16 cellular contexts compared by ENCODE assay signal in genomic region chr9:125405938-125406811, GRCh38.
DNase-seq lines count a peak whose midpoint lies in the region; ATAC-seq and TF ChIP-seq lines count a peak whose summit lies in the region.
"Had no signal": no experiment of that assay in that cellular context is flagged by ENCODE, and none has a peak within 500 bp of the region (broad histone marks: within the 10 kb centered on the region; RNA-seq: fewer than 3 reads in every experiment).

No MANE protein-coding gene starts in this region.

- TF ChIP-seq CTCF in glutamatergic neuron (IDR thresholded peaks at IDR 0.05; ENCODE audit: partially characterized antibody, unreplicated experiment) (no peak), thyroid gland (IDR thresholded peaks at IDR 0.05) (no peak), GM13976 (IDR thresholded peaks at IDR 0.05; ENCODE audit: borderline replicate concordance, control extremely low read depth, extremely low read depth, insufficient read depth, missing control alignments) (no peak)

- H3K4me3 ChIP-seq in thyroid gland (replicated peaks in 1 of 3), result no peak overlapping the region
- H3K4me3 ChIP-seq: BLaER1 treated with 17β-estradiol and CSF1 and Interleukin-3, amounts not matched to agents 10 nM and 100 nM; prostate gland had no signal

- intact Hi-C loops in thyroid gland (cut with DNase I), result loop anchor here (5.0 kb wide), 1 partner anchor 821 kb away; no protein-coding TSS in a partner anchor

- peaks cover 11% of the 10 kb centered on the region for H3K4me1 Mint-ChIP-seq in glutamatergic neuron (ENCODE audit: low read depth, unreplicated experiment)

- ATAC-seq in HG03095 (IDR thresholded peaks at IDR 0.05; ENCODE audit: unreplicated experiment), result no peak

- no peaks in the 10 kb centered on the region for H3K36me3 ChIP-seq in thyroid gland
- H3K36me3 ChIP-seq: BLaER1 treated with 17β-estradiol and CSF1 and Interleukin-3, amounts not matched to agents 10 nM and 100 nM; prostate gland had no signal

- peaks cover 15% of the 10 kb centered on the region for H3K36me3 Mint-ChIP-seq in glutamatergic neuron (ENCODE audit: unreplicated experiment)

- no peaks in the 10 kb centered on the region for H3K27me3 ChIP-seq in thyroid gland

- peaks cover 10% of the 10 kb centered on the region for H3K9me3 Mint-ChIP-seq in glutamatergic neuron (ENCODE audit: unreplicated experiment)
- H3K9me3 Mint-ChIP-seq: central memory CD8-positive, alpha-beta T cell had no signal

- no peak for TF ChIP-seq POLR2A in thyroid gland (IDR thresholded peaks at IDR 0.05)

- H3K9me3 ChIP-seq in thyroid gland, result no peaks in the 10 kb centered on the region
- H3K9me3 ChIP-seq: BLaER1 treated with 17β-estradiol and CSF1 and Interleukin-3, amounts not matched to agents 10 nM and 100 nM; prostate gland had no signal

- H3K4me1 ChIP-seq in thyroid gland, result peaks cover 4% of the 10 kb centered on the region in 2 donors

- H3K4me3 Mint-ChIP-seq in glutamatergic neuron (ENCODE audit: unreplicated experiment), result no peak overlapping the region

- 94 to 95% methylated on average over 12 of the region's 15 CpGs for WGBS in thyroid gland, 2 donors

- no peak overlapping the region for H3K27ac ChIP-seq in thyroid gland
- H3K27ac ChIP-seq: BLaER1 treated with 17β-estradiol and CSF1 and Interleukin-3, amounts not matched to agents 10 nM and 100 nM; prostate gland had no signal

- in situ Hi-C loops in GM13976 (cut with MboI; ENCODE audit: low sequenced_read_pairs, unreplicated experiment), result loop anchor here (10.0 to 25.0 kb wide), 3 partner anchors 331 to 1006 kb away; partner anchors contain the start of gene PBX3

- peaks cover 14% of the 10 kb centered on the region for H3K27me3 Mint-ChIP-seq in glutamatergic neuron (ENCODE audit: unreplicated experiment)

- peak; percentile 50 for DNase-seq in AG20443 (ENCODE audit: low spot score)
- peak; percentile 32 for DNase-seq in HK-2 (ENCODE audit: unreplicated experiment)
- DNase-seq in SW480 (ENCODE audit: low spot score), result peak; percentile 59
- DNase-seq in glutamatergic neuron, result no peak
- no peak for DNase-seq in thyroid gland
- no peak for DNase-seq in NCI-H524 treated with DMSO at 0.1 percent for 48 hours (lab: John Stamatoyannopoulos, UW)
- DNase-seq in GM13976 (ENCODE audit: low spot score), result no peak
- DNase-seq: activated CD4-positive, alpha-beta T cell treated with anti-CD3 and anti-CD28 coated beads, Interleukin-2, amount 50 U/mL, for 48 hours; activated naive CD4-positive, alpha-beta T cell treated with Interleukin-2 at 50 U/mL for 16 hours; midbrain; NCI-H1417; stimulated activated naive CD4-positive, alpha-beta T cell treated with Interleukin-2 at 50 U/mL for 16 hours had no signal

- H3K27ac Mint-ChIP-seq in glutamatergic neuron (ENCODE audit: unreplicated experiment), result peak overlapping the region; percentile 31

Comparison
In these comparisons a context has a peak if more than half of its experiments do, and no peak if none do; other contexts are left out.
1. DNase-seq: peak in AG20443 (single experiment), HK-2 (single experiment) and SW480 (single experiment); none in glutamatergic neuron (single experiment), thyroid gland (0 of 2), NCI-H524 treated with DMSO at 0.1 percent for 48 hours (single experiment) and GM13976 (single experiment).